Comparison of ENCODE assay signal across 12 cellular contexts in genomic region chr21:14591277-14591876, GRCh38. TPM values are rescaled to one million over a fixed set of nuclear protein-coding genes. Genes with fewer than 3 reads are reported as not detected.
DNase-seq lines count a peak whose midpoint lies in the region; ATAC-seq and TF ChIP-seq lines count a peak whose summit lies in the region.
"Had no signal": no experiment of that assay in that cellular context is flagged by ENCODE, and none has a peak within 500 bp of the region (broad histone marks: within the 10 kb centered on the region; RNA-seq: fewer than 3 reads in every experiment).

No MANE protein-coding gene starts in this region.

- H3K27ac ChIP-seq in CD4-positive, CD25-positive, alpha-beta regulatory T cell (ENCODE audit: insufficient read depth, low read length, poor library complexity, severe bottlenecking) = peak overlapping the region; percentile 37
- H3K27ac ChIP-seq in RWPE2 (ENCODE audit: poor library complexity, severe bottlenecking) = peak overlapping the region; percentile 22
- H3K27ac ChIP-seq in trophoblast cell (ENCODE audit: low read depth, low read length) = no peak overlapping the region
- H3K27ac ChIP-seq: tibial artery had no signal

- H3K4me2 ChIP-seq in trophoblast cell (ENCODE audit: low read length) = no peak overlapping the region

- H3K18ac ChIP-seq in trophoblast cell (ENCODE audit: low read length) = no peak overlapping the region

- no peak overlapping the region for H3K23ac ChIP-seq in trophoblast cell (ENCODE audit: low read length)

- no peaks in the 10 kb centered on the region for H3K79me1 ChIP-seq in trophoblast cell (ENCODE audit: low read length)

- no peaks in the 10 kb centered on the region for H3K36me3 ChIP-seq in CD4-positive, CD25-positive, alpha-beta regulatory T cell (ENCODE audit: control insufficient read depth, insufficient read depth, low read length)
- H3K36me3 ChIP-seq in RWPE2 (ENCODE audit: low read depth) (no peaks in the 10 kb centered on the region), trophoblast cell (ENCODE audit: control insufficient read depth in 1 of 2, insufficient read depth in 2 of 2, low read length in 2 of 2) (no peaks in the 10 kb centered on the region)
- H3K36me3 ChIP-seq: tibial artery had no signal

- H3K9me3 Mint-ChIP-seq in CD4-positive, CD25-positive, alpha-beta regulatory T cell = peaks cover 0 to 8% (median 5%) of the 10 kb centered on the region in 7 donors
- peaks cover 10% of the 10 kb centered on the region for H3K9me3 Mint-ChIP-seq in osteocyte (ENCODE audit: unreplicated experiment)

- H2BK120ac ChIP-seq in trophoblast cell (ENCODE audit: insufficient read depth, low read length, poor library complexity) = no peak overlapping the region

- H3K36me3 Mint-ChIP-seq in CD4-positive, CD25-positive, alpha-beta regulatory T cell = no peaks in the 10 kb centered on the region
- no peaks in the 10 kb centered on the region for H3K36me3 Mint-ChIP-seq in osteocyte (ENCODE audit: unreplicated experiment)

- no peaks in the 10 kb centered on the region for H3K9me3 ChIP-seq in CD4-positive, CD25-positive, alpha-beta regulatory T cell (ENCODE audit: control insufficient read depth in 2 of 2, low read length in 2 of 2)
- no peaks in the 10 kb centered on the region for H3K9me3 ChIP-seq in RWPE2 (ENCODE audit: severe bottlenecking)
- H3K9me3 ChIP-seq in trophoblast cell (ENCODE audit: insufficient read depth, low read depth, low read length) = no peaks in the 10 kb centered on the region

- H2BK12ac ChIP-seq in trophoblast cell (ENCODE audit: low read length) = no peak overlapping the region

- no peak overlapping the region for H3K4ac ChIP-seq in trophoblast cell (ENCODE audit: low read depth, low read length)

- no peak overlapping the region for H4K12ac ChIP-seq in trophoblast cell (ENCODE audit: low read depth, low read length)

- H3K79me2 ChIP-seq in trophoblast cell (ENCODE audit: control insufficient read depth, insufficient read depth, low read length, poor library complexity) = no peaks in the 10 kb centered on the region

- peak in 1 of 3 donors; percentile 40 for DNase-seq in CD4-positive, CD25-positive, alpha-beta regulatory T cell
- DNase-seq in RWPE2 (ENCODE audit: low spot score) = no peak
- no peak for DNase-seq in NCI-H526 treated with DMSO at 0.1 percent for 48 hours (lab: John Stamatoyannopoulos, UW)
- no peak for DNase-seq in trophoblast cell
- no peak for DNase-seq in osteocyte (ENCODE audit: extremely low spot score, unreplicated experiment)
- no peak for DNase-seq in NCI-H1105 treated with DMSO at 0.1 percent for 48 hours (lab: John Stamatoyannopoulos, UW)
- DNase-seq: NCI-H187 treated with DMSO at 0.1 percent for 48 hours had no signal

- H3K4me3 Mint-ChIP-seq in CD4-positive, CD25-positive, alpha-beta regulatory T cell = peak overlapping the region in 3 of 4 donors; percentile 5 to 48 (median 18)
- H3K4me3 Mint-ChIP-seq in osteocyte (ENCODE audit: unreplicated experiment) = no peak overlapping the region

- peaks cover 21 to 46% (median 30%) of the 10 kb centered on the region in 4 donors for H3K4me1 Mint-ChIP-seq in CD4-positive, CD25-positive, alpha-beta regulatory T cell
- H3K4me1 Mint-ChIP-seq in osteocyte (ENCODE audit: unreplicated experiment) = no peaks in the 10 kb centered on the region

- no peaks in the 10 kb centered on the region for H3K27me3 Mint-ChIP-seq in CD4-positive, CD25-positive, alpha-beta regulatory T cell
- no peaks in the 10 kb centered on the region for H3K27me3 Mint-ChIP-seq in osteocyte (ENCODE audit: unreplicated experiment)
- H3K27me3 Mint-ChIP-seq: progenitor cell of endocrine pancreas had no signal

- WGBS in trophoblast cell (ENCODE audit: extremely low coverage, insufficient coverage, insufficient read length) = no CpG with 5 or more reads among the region's 1 CpG

- H2BK5ac ChIP-seq in trophoblast cell (ENCODE audit: low read depth, low read length, poor library complexity) = no peak overlapping the region

- peak overlapping the region; percentile 72 to 92 (median 75) for H3K27ac Mint-ChIP-seq in CD4-positive, CD25-positive, alpha-beta regulatory T cell
- H3K27ac Mint-ChIP-seq in osteocyte (ENCODE audit: unreplicated experiment) = no peak overlapping the region
- H3K27ac Mint-ChIP-seq: progenitor cell of endocrine pancreas had no signal

- TF ChIP-seq CTCF in RWPE2 (IDR thresholded peaks at IDR 0.05; ENCODE audit: poor library complexity, severe bottlenecking) = no peak
- no peak for TF ChIP-seq CTCF in osteocyte (IDR thresholded peaks at IDR 0.05)

- ATAC-seq in CD4-positive, CD25-positive, alpha-beta regulatory T cell (ENCODE audit: low read depth in 2 of 2) = no peak
- ATAC-seq in GM18909 (IDR thresholded peaks at IDR 0.05; ENCODE audit: poor library complexity, unreplicated experiment) (peak; percentile 41), RWPE2 (ENCODE audit: low read depth) (peak; percentile 64), esophagus mucosa (peak; percentile 97)

- no peak overlapping the region for H2AK5ac ChIP-seq in trophoblast cell (ENCODE audit: low read length)

- H3K14ac ChIP-seq in trophoblast cell (ENCODE audit: low read length) = no peak overlapping the region

- no peak overlapping the region for H2AFZ ChIP-seq in trophoblast cell (ENCODE audit: insufficient read depth, low read length, poor library complexity)

- H3K4me3 ChIP-seq in CD4-positive, CD25-positive, alpha-beta regulatory T cell (ENCODE audit: low read depth, low read length) = peak overlapping the region; percentile 38
- H3K4me3 ChIP-seq in RWPE2 (ENCODE audit: severe bottlenecking) (no peak overlapping the region), trophoblast cell (ENCODE audit: low read depth, low read length) (no peak overlapping the region)
- H3K4me3 ChIP-seq: tibial artery had no signal

- H3K4me1 ChIP-seq in CD4-positive, CD25-positive, alpha-beta regulatory T cell (ENCODE audit: control insufficient read depth, insufficient read depth, low read length, poor library complexity, severe bottlenecking) = peaks cover 34% of the 10 kb centered on the region
- H3K4me1 ChIP-seq in RWPE2 (ENCODE audit: insufficient read depth, poor library complexity, severe bottlenecking) (peaks cover 16% of the 10 kb centered on the region), trophoblast cell (ENCODE audit: control insufficient read depth in 1 of 2, insufficient read depth in 2 of 2, low read length in 2 of 2) (no peaks in the 10 kb centered on the region)
- H3K4me1 ChIP-seq: tibial artery had no signal

- H3K27me3 ChIP-seq in CD4-positive, CD25-positive, alpha-beta regulatory T cell (ENCODE audit: control insufficient read depth, insufficient read depth, low read length) = no peaks in the 10 kb centered on the region
- H3K27me3 ChIP-seq in RWPE2 (ENCODE audit: insufficient read depth, poor library complexity, severe bottlenecking) (no peaks in the 10 kb centered on the region), trophoblast cell (ENCODE audit: insufficient read depth, low read length) (no peaks in the 10 kb centered on the region)
- H3K27me3 ChIP-seq: tibial artery had no signal

- no peak overlapping the region for H4K91ac ChIP-seq in trophoblast cell (ENCODE audit: low read depth, low read length)

- no peak overlapping the region for H3K9ac ChIP-seq in trophoblast cell (ENCODE audit: low read length)

- H4K8ac ChIP-seq in trophoblast cell (ENCODE audit: low read depth, low read length) = no peak overlapping the region

RNA-seq across cellular contexts. Expression of gene SAMSN1, which starts 45.3 kb away (rescaled TPM):
- 112 TPM for total RNA-seq in CD4-positive, CD25-positive, alpha-beta regulatory T cell
- 10 to 100 TPM; 44.8 to 51.6 (median 50.5) TPM for polyA plus RNA-seq in CD4-positive, CD25-positive, alpha-beta regulatory T cell
- total RNA-seq in esophagus mucosa (2.2 TPM), osteocyte (not detected in 2 replicates)
- polyA plus RNA-seq in trophoblast cell (2013) = 0.07 and 0.08 TPM in 2 replicates
- total RNA-seq: HT1080, progenitor cell of endocrine pancreas had no signal

Comparison
In these comparisons a context has a peak if more than half of its experiments do, and no peak if none do; other contexts are left out.
1. ATAC-seq: peak in GM18909 (single experiment), RWPE2 (single experiment) and esophagus mucosa (single experiment); none in CD4-positive, CD25-positive, alpha-beta regulatory T cell (0 of 2).
2. RNA of gene SAMSN1, which starts 45.3 kb away (total RNA-seq): 112 TPM in CD4-positive, CD25-positive, alpha-beta regulatory T cell (single experiment); 2.2 TPM in esophagus mucosa (single experiment) and not detected in osteocyte; every median in the first group is over 10 times any median in the second.